Comparison of ENCODE assay signal across 30 cellular contexts in genomic region chr5:56262269-56262668, GRCh38. TPM values are rescaled to one million over a fixed set of nuclear protein-coding genes. Genes with fewer than 3 reads are reported as not detected.
"Had no signal": no experiment of that assay in that cellular context is flagged by ENCODE, and none has a peak within 500 bp of the region (broad histone marks: within the 10 kb centered on the region; RNA-seq: fewer than 3 reads in every experiment).

No MANE protein-coding gene starts in this region.

- H3K27ac ChIP-seq: dorsolateral prefrontal cortex, epithelial cell of prostate, gastroesophageal sphincter, heart left ventricle, hepatocyte, prostate gland, right atrium auricular region, stomach, thyroid gland, vagina had no signal

- H3K4me3 Mint-ChIP-seq: endodermal cell; memory B cell; naive thymus-derived CD4-positive, alpha-beta T cell; nephron progenitor cell; stimulated activated effector memory CD8-positive, alpha-beta T cell treated with anti-CD3 and anti-CD28 coated beads, Interleukin-12 subunit alpha, Interleukin-12 subunit beta, amount 100 ng/mL, for 72 hours had no signal

- H3K36me3 ChIP-seq: gastroesophageal sphincter, heart left ventricle, prostate gland, right atrium auricular region, stomach, thyroid gland, vagina had no signal

- H3K27ac Mint-ChIP-seq: endodermal cell; memory B cell; nephron progenitor cell; stimulated activated effector memory CD8-positive, alpha-beta T cell treated with anti-CD3 and anti-CD28 coated beads, Interleukin-12 subunit alpha, Interleukin-12 subunit beta, amount 100 ng/mL, for 72 hours had no signal

- H3K27me3 ChIP-seq: gastroesophageal sphincter, heart left ventricle, hepatocyte, right atrium auricular region, stomach, thyroid gland, vagina had no signal

- H3K4me2 ChIP-seq: hepatocyte had no signal

- H3K36me3 Mint-ChIP-seq: memory B cell; naive thymus-derived CD4-positive, alpha-beta T cell; stimulated activated effector memory CD8-positive, alpha-beta T cell treated with anti-CD3 and anti-CD28 coated beads, Interleukin-12 subunit alpha, Interleukin-12 subunit beta, amount 100 ng/mL, for 72 hours had no signal

- H3K9me3 Mint-ChIP-seq: memory B cell; naive thymus-derived CD4-positive, alpha-beta T cell; stimulated activated effector memory CD8-positive, alpha-beta T cell treated with anti-CD3 and anti-CD28 coated beads, Interleukin-12 subunit alpha, Interleukin-12 subunit beta, amount 100 ng/mL, for 72 hours had no signal

- H3K4me3 ChIP-seq: dorsolateral prefrontal cortex, gastroesophageal sphincter, heart left ventricle, hepatocyte, lung, prostate gland, right atrium auricular region, stomach, thyroid gland, vagina had no signal

- H3K4me1 Mint-ChIP-seq: endodermal cell; naive thymus-derived CD4-positive, alpha-beta T cell; nephron progenitor cell; stimulated activated effector memory CD8-positive, alpha-beta T cell treated with anti-CD3 and anti-CD28 coated beads, Interleukin-12 subunit alpha, Interleukin-12 subunit beta, amount 100 ng/mL, for 72 hours had no signal

- H3K9me3 ChIP-seq: gastroesophageal sphincter, prostate gland, right atrium auricular region, stomach, thyroid gland, vagina had no signal

- H3K4me1 ChIP-seq: gastroesophageal sphincter, prostate gland, right atrium auricular region, vagina had no signal

- H2AFZ ChIP-seq: hepatocyte had no signal

- DNase-seq: dorsolateral prefrontal cortex; effector CD4-positive, alpha-beta T cell; endodermal cell; foreskin fibroblast; heart left ventricle; kidney; midbrain; naive thymus-derived CD4-positive, alpha-beta T cell; nephron progenitor cell; nucleus accumbens; stimulated activated CD4-positive, alpha-beta T cell treated with anti-CD3 and anti-CD28 coated beads, Interleukin-2, amount 100 ng/mL, for 24 hours; stimulated activated CD4-positive, alpha-beta T cell treated with anti-CD3 and anti-CD28 coated beads, Interleukin-4, amount 100 ng/mL, for 24 hours; stimulated activated naive CD4-positive, alpha-beta T cell treated with Interleukin-2 at 50 U/mL for 16 hours; stomach; thyroid gland; trophoblast cell had no signal

- ATAC-seq: esophagus mucosa; gastroesophageal sphincter; heart left ventricle; left lobe of liver; naive thymus-derived CD4-positive, alpha-beta T cell; sciatic nerve; stimulated activated effector memory CD8-positive, alpha-beta T cell treated with anti-CD3 and anti-CD28 coated beads, Interleukin-12 subunit alpha, Interleukin-12 subunit beta, amount 100 ng/mL, for 72 hours had no signal

RNA-seq across cellular contexts. Expression of gene ANKRD55, which starts 29.1 kb away (rescaled TPM):
- total RNA-seq: esophagus mucosa, osteocyte, sciatic nerve, subcutaneous adipose tissue had no signal
- polyA plus RNA-seq: heart left ventricle had no signal
